Comparison of ENCODE assay signal across 9 cellular contexts in genomic region chr1:15038232-15039016, GRCh38.
DNase-seq lines count a peak whose midpoint lies in the region; ATAC-seq and TF ChIP-seq lines count a peak whose summit lies in the region.
"Had no signal": no experiment of that assay in that cellular context is flagged by ENCODE, and none has a peak within 500 bp of the region (broad histone marks: within the 10 kb centered on the region; RNA-seq: fewer than 3 reads in every experiment).

No MANE protein-coding gene starts in this region.

- H3K9me3 ChIP-seq in breast epithelium (no peaks in the 10 kb centered on the region), left ventricle myocardium inferior (replicated peaks) (no peaks in the 10 kb centered on the region)

- H3K4me3 Mint-ChIP-seq in MCF 10A (ENCODE audit: unreplicated experiment) (no peak overlapping the region), type B pancreatic cell (no peak overlapping the region)
- H3K4me3 Mint-ChIP-seq: T-cell had no signal

- TF ChIP-seq POLR2A in breast epithelium (IDR thresholded peaks at IDR 0.05) = no peak

- TF ChIP-seq CTCF in MCF 10A (IDR thresholded peaks at IDR 0.05; ENCODE audit: unreplicated experiment) = peak; percentile 27
- TF ChIP-seq CTCF in breast epithelium (IDR thresholded peaks at IDR 0.05) = no peak
- peak; percentile 59 for TF ChIP-seq CTCF in type B pancreatic cell (conservative IDR thresholded peaks at IDR 0.05)
- TF ChIP-seq CTCF in left ventricle myocardium inferior (IDR thresholded peaks at IDR 0.05; ENCODE audit: borderline replicate concordance) = no peak

- intact Hi-C loops in MCF 10A (cut with micrococcal nuclease) = no loop called here
- intact Hi-C loops in breast epithelium (cut with DNase I; ENCODE audit: low total_unique reads) = no loop called here
- intact Hi-C loops in left ventricle myocardium inferior (cut with micrococcal nuclease) = no loop called here
- intact Hi-C loops in left ventricle myocardium superior (cut with micrococcal nuclease) = no loop called here

- ATAC-seq in left ventricle myocardium superior = no peak
- ATAC-seq: T-cell had no signal

- H3K36me3 ChIP-seq in breast epithelium (no peaks in the 10 kb centered on the region), left ventricle myocardium inferior (no peaks in the 10 kb centered on the region)

- H3K9me3 Mint-ChIP-seq in MCF 10A (ENCODE audit: unreplicated experiment) = no peaks in the 10 kb centered on the region
- H3K9me3 Mint-ChIP-seq in type B pancreatic cell = no peaks in the 10 kb centered on the region
- H3K9me3 Mint-ChIP-seq: T-cell had no signal

- POLR2A ChIA-PET in MCF 10A (lab: Yijun Ruan, JAX) = no interaction called here

- no TSS peak for BruUV-seq in MCF 10A (replicated peaks; lab: Mats Ljungman, UMichigan)

- no peaks in the 10 kb centered on the region for H3K27me3 Mint-ChIP-seq in MCF 10A (ENCODE audit: insufficient read depth, unreplicated experiment)
- H3K27me3 Mint-ChIP-seq in type B pancreatic cell = no peaks in the 10 kb centered on the region
- H3K27me3 Mint-ChIP-seq: T-cell had no signal

- H3K4me1 ChIP-seq in breast epithelium (no peaks in the 10 kb centered on the region), left ventricle myocardium inferior (no peaks in the 10 kb centered on the region)

- peak; percentile 54 for DNase-seq in MCF 10A (ENCODE audit: unreplicated experiment)
- DNase-seq in breast epithelium (ENCODE audit: low spot score in 2 of 2) = no peak
- DNase-seq in NCI-H1930 (lab: John Stamatoyannopoulos, UW) = peak; percentile 7 to 10
- peak; percentile 51 for DNase-seq in dermis blood vessel endothelial cell
- no peak for DNase-seq in type B pancreatic cell (ENCODE audit: extremely low spot score, unreplicated experiment)
- no peak for DNase-seq in left ventricle myocardium inferior
- no peak for DNase-seq in left ventricle myocardium superior
- no peak for DNase-seq in NCI-H128 (lab: John Stamatoyannopoulos, UW; ENCODE audit: unreplicated experiment)

- H3K4me3 ChIP-seq in breast epithelium (no peak overlapping the region), left ventricle myocardium inferior (no peak overlapping the region)

- H3K27me3 ChIP-seq in breast epithelium (no peaks in the 10 kb centered on the region), left ventricle myocardium inferior (ENCODE audit: low read depth) (no peaks in the 10 kb centered on the region)

- H3K36me3 Mint-ChIP-seq in MCF 10A (ENCODE audit: insufficient read depth, unreplicated experiment) (no peaks in the 10 kb centered on the region), type B pancreatic cell (peaks cover 4% of the 10 kb centered on the region)
- H3K36me3 Mint-ChIP-seq: T-cell had no signal

- no peak overlapping the region for H3K27ac Mint-ChIP-seq in MCF 10A (ENCODE audit: low read depth, unreplicated experiment)
- H3K27ac Mint-ChIP-seq in type B pancreatic cell = no peak overlapping the region
- H3K27ac Mint-ChIP-seq: T-cell had no signal

- CTCF ChIA-PET in MCF 10A (lab: Yijun Ruan, JAX) = interaction anchor here (0.6 to 2.8 kb wide), 7 partner anchors 9 to 1293 kb away, joined by 3 to 23 read pairs (median 3); no protein-coding TSS in a partner anchor

- no peak overlapping the region for H3K27ac ChIP-seq in breast epithelium
- H3K27ac ChIP-seq in left ventricle myocardium inferior (replicated peaks) = no peak overlapping the region

- H3K4me1 Mint-ChIP-seq in MCF 10A (ENCODE audit: insufficient read depth, unreplicated experiment) (no peaks in the 10 kb centered on the region), type B pancreatic cell (ENCODE audit: unreplicated experiment) (peaks cover 9% of the 10 kb centered on the region)

Comparison
In these comparisons a context has a peak if more than half of its experiments do, and no peak if none do; other contexts are left out.
1. DNase-seq: peak in MCF 10A (single experiment), NCI-H1930 (2 of 2) and dermis blood vessel endothelial cell (single experiment); none in breast epithelium (0 of 2), type B pancreatic cell (single experiment), left ventricle myocardium inferior (single experiment), left ventricle myocardium superior (single experiment) and NCI-H128 (single experiment).
2. CTCF ChIP-seq: peak in MCF 10A (single experiment) and type B pancreatic cell (single experiment); none in breast epithelium (0 of 3) and left ventricle myocardium inferior (single experiment).